24 cellular contexts compared by ENCODE assay signal in the genomic region with DNA sequence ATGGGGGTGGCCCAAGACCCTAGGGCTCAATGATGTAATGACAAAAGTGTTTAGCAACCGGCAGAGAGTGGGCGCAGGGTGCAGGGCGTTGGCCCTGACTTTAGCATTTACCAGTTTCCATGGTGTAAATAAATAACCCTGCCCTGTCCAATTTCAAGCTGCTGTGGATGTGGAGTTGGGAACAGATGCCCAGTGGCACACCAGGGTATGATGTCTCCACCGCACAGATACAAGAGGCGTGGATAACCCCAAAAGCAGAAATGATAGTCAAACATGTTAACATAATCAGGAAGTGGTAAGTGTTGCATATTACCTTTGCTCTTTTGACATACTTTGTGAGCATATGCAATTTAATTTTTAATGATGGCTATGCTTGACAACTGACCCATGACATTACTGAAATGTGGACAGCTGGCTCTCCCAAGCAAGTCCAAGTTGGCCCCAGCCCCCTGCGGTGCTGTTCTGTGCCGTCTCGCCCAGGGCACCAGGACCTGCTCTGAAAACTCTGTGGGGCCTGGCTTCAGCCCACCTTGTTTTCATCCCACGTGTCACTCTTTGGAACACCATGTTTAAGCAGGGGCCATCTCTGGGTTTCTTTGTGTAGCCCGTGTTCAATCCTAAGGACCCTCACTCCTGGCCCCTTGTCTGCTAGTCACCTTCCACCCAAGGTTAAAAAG. TPM values are rescaled to one million over a fixed set of nuclear protein-coding genes. Genes with fewer than 3 reads are reported as not detected.
A peak's percentile ranks its signal among the peaks of the same experiment; 100 is the strongest.
DNase-seq lines count a peak whose midpoint lies in the region; ATAC-seq and TF ChIP-seq lines count a peak whose summit lies in the region.
"Had no signal": no experiment of that assay in that cellular context is flagged by ENCODE, and none has a peak within 500 bp of the region (broad histone marks: within the 10 kb centered on the region; RNA-seq: fewer than 3 reads in every experiment).

No MANE protein-coding gene starts in this region.

- H3K9me3 Mint-ChIP-seq in HFFc6 = no peaks in the 10 kb centered on the region
- no peaks in the 10 kb centered on the region for H3K9me3 Mint-ChIP-seq in effector memory CD8-positive, alpha-beta T cell
- no peaks in the 10 kb centered on the region for H3K9me3 Mint-ChIP-seq in activated naive CD8-positive, alpha-beta T cell treated with anti-CD3 and anti-CD28 coated beads for 36 hours
- H3K9me3 Mint-ChIP-seq: H9 had no signal

- peak overlapping the region; percentile 43; the same call in 1 of the 2 replicates for H2AFZ ChIP-seq in OCI-LY3 (ENCODE audit: low read depth, low read length)
- H2AFZ ChIP-seq: parathyroid adenoma had no signal

- no peaks in the 10 kb centered on the region for H3K36me3 ChIP-seq in OCI-LY3 (replicated peaks; ENCODE audit: low read depth, low read length)
- H3K36me3 ChIP-seq: breast epithelium, gastrocnemius medialis, vagina had no signal

- no peak overlapping the region for H3K4me3 Mint-ChIP-seq in HFFc6
- no peak overlapping the region for H3K4me3 Mint-ChIP-seq in effector memory CD8-positive, alpha-beta T cell
- H3K4me3 Mint-ChIP-seq in activated naive CD8-positive, alpha-beta T cell treated with anti-CD3 and anti-CD28 coated beads for 36 hours = no peak overlapping the region
- H3K4me3 Mint-ChIP-seq: H9 had no signal

- peaks cover 11% of the 10 kb centered on the region; the same call in 1 of the 2 replicates for H3K36me3 Mint-ChIP-seq in HFFc6 (ENCODE audit: low read depth)
- H3K36me3 Mint-ChIP-seq in effector memory CD8-positive, alpha-beta T cell (ENCODE audit: insufficient read depth) = no peaks in the 10 kb centered on the region
- no peaks in the 10 kb centered on the region for H3K36me3 Mint-ChIP-seq in activated naive CD8-positive, alpha-beta T cell treated with anti-CD3 and anti-CD28 coated beads for 36 hours

- no peak for DNase-seq in HFFc6
- DNase-seq in effector memory CD8-positive, alpha-beta T cell = no peak
- DNase-seq in posterior vena cava (ENCODE audit: low spot score) = peak; percentile 55
- DNase-seq in activated naive CD8-positive, alpha-beta T cell treated with anti-CD3 and anti-CD28 coated beads for 36 hours = no peak
- no peak for DNase-seq in pons (ENCODE audit: low spot score)
- no peak for DNase-seq in activated T-cell treated with anti-CD3 and anti-CD28 coated beads, Interleukin-2, amount 50 U/mL, for 1 hour
- DNase-seq: dermis blood vessel endothelial cell; EL; gastrocnemius medialis; H9; Karpas-422; NCI-H1417 treated with DMSO at 0.1 percent for 48 hours; NCI-H2171; NCI-H774; stimulated activated CD4-positive, alpha-beta T cell treated with anti-CD3 and anti-CD28 coated beads, Interleukin-4, amount 100 ng/mL, for 1 hour; T-helper 1 cell had no signal

- H4K20me1 ChIP-seq in OCI-LY3 (ENCODE audit: insufficient read depth, low read length) = no peaks in the 10 kb centered on the region

- peaks cover 3% of the 10 kb centered on the region for H3K27me3 Mint-ChIP-seq in HFFc6 (ENCODE audit: insufficient read depth)
- H3K27me3 Mint-ChIP-seq in effector memory CD8-positive, alpha-beta T cell = peaks cover 18 to 29% of the 10 kb centered on the region in 2 donors
- H3K27me3 Mint-ChIP-seq in activated naive CD8-positive, alpha-beta T cell treated with anti-CD3 and anti-CD28 coated beads for 36 hours = peaks cover 23% of the 10 kb centered on the region

- H3K4me1 ChIP-seq in OCI-LY3 (ENCODE audit: low read length) = peaks cover 55% of the 10 kb centered on the region
- H3K4me1 ChIP-seq: parathyroid adenoma had no signal

- peak overlapping the region; percentile 7; the same call in 1 of the 2 replicates for H3K4me3 ChIP-seq in OCI-LY3 (ENCODE audit: low read length)
- H3K4me3 ChIP-seq: breast epithelium, gastrocnemius medialis, skin epidermis, vagina had no signal

- ATAC-seq in effector memory CD8-positive, alpha-beta T cell (replicated peaks) = peak; percentile 32
- no peak for ATAC-seq in activated CD4-positive, CD25-positive, alpha-beta regulatory T cell treated with anti-CD3 and anti-CD28 coated beads, Interleukin-2, amount 50 U/mL, for 24 hours
- ATAC-seq: gastrocnemius medialis, left lobe of liver had no signal

- peak overlapping the region; percentile 48; the same call in 1 of the 2 replicates for H3K9ac ChIP-seq in OCI-LY3 (ENCODE audit: low read length)
- H3K9ac ChIP-seq: parathyroid adenoma had no signal

- no peaks in the 10 kb centered on the region for H3K9me3 ChIP-seq in OCI-LY3 (ENCODE audit: insufficient read depth, low read length)
- H3K9me3 ChIP-seq: breast epithelium, gastrocnemius medialis, vagina had no signal

- no peak for TF ChIP-seq CTCF in HFFc6 (IDR thresholded peaks at IDR 0.05)
- TF ChIP-seq CTCF in OCI-LY3 (IDR thresholded peaks at IDR 0.05; ENCODE audit: low read depth, low read length) = no peak

- H3K4me2 ChIP-seq in OCI-LY3 (ENCODE audit: low read length) = peak overlapping the region; percentile 69

- 0 out of 2 replicates have a peak overlapping the region, but pooled peaks have one; percentile 27 for H3K27ac Mint-ChIP-seq in HFFc6
- H3K27ac Mint-ChIP-seq in effector memory CD8-positive, alpha-beta T cell = no peak overlapping the region
- H3K27ac Mint-ChIP-seq in activated naive CD8-positive, alpha-beta T cell treated with anti-CD3 and anti-CD28 coated beads for 36 hours = no peak overlapping the region
- H3K27ac Mint-ChIP-seq: H9 had no signal

- no peaks in the 10 kb centered on the region for H3K27me3 ChIP-seq in OCI-LY3 (ENCODE audit: low read depth, low read length)
- H3K27me3 ChIP-seq: breast epithelium, vagina had no signal

- H3K27ac ChIP-seq in OCI-LY3 (ENCODE audit: low read length) = peak overlapping the region; percentile 72
- H3K27ac ChIP-seq: breast epithelium, gastrocnemius medialis, parathyroid adenoma, vagina had no signal

- no peaks in the 10 kb centered on the region for H3K79me2 ChIP-seq in OCI-LY3 (ENCODE audit: low read length)
- H3K79me2 ChIP-seq: parathyroid adenoma had no signal

- H3K4me1 Mint-ChIP-seq in HFFc6 (ENCODE audit: low read depth) = peaks cover 87% of the 10 kb centered on the region
- H3K4me1 Mint-ChIP-seq in effector memory CD8-positive, alpha-beta T cell (ENCODE audit: low read depth in 2 of 2) = peaks cover 4 to 7% of the 10 kb centered on the region in 2 donors
- H3K4me1 Mint-ChIP-seq in activated naive CD8-positive, alpha-beta T cell treated with anti-CD3 and anti-CD28 coated beads for 36 hours = no peaks in the 10 kb centered on the region

- intact Hi-C loops in posterior vena cava (cut with DNase I) = no loop called here

RNA-seq across cellular contexts. Expression of gene ANPEP, which starts 10.8 kb away (rescaled TPM):
- 100 to 1,000 TPM; 502 to 857 (median 524) TPM for total RNA-seq in HFFc6 (2021; fragmentation: NEBNext Ultra II Directional; extraction: Animal tissue kit (Norgen Biotek cat#: 25700))
- total RNA-seq in posterior vena cava = 10 to 100 TPM; 22.2 to 73.8 TPM
- under 1 TPM in 1 of 2 experiments, not detected in 1; 0.27 TPM for total RNA-seq in activated naive CD8-positive, alpha-beta T cell treated with anti-CD3 and anti-CD28 coated beads for 36 hours

RNA-seq across cellular contexts. Expression of gene MESP2, which starts 49.3 kb away (rescaled TPM):
- total RNA-seq in HFFc6 (2021; fragmentation: NEBNext Ultra II Directional; extraction: Animal tissue kit (Norgen Biotek cat#: 25700)) = under 1 TPM in 3 of 6 experiments, not detected in 3; 0.19 to 0.26 (median 0.21) TPM
- total RNA-seq in posterior vena cava = under 1 TPM; 0.32 to 0.38 TPM
- total RNA-seq in activated naive CD8-positive, alpha-beta T cell treated with anti-CD3 and anti-CD28 coated beads for 36 hours = not detected
- total RNA-seq: dermis blood vessel endothelial cell, gastrocnemius medialis, HT1080, vagina had no signal

Comparison
In these comparisons a context has a peak if more than half of its experiments do, and no peak if none do; other contexts are left out.
1. RNA of gene ANPEP, which starts 10.8 kb away (total RNA-seq): 502 to 857 TPM in HFFc6 and 22.2 to 73.8 TPM in posterior vena cava; 0.27 TPM in activated naive CD8-positive, alpha-beta T cell treated with anti-CD3 and anti-CD28 coated beads for 36 hours; every median in the first group is over 10 times any median in the second.